20 cellular contexts compared by ENCODE assay signal in the genomic region with DNA sequence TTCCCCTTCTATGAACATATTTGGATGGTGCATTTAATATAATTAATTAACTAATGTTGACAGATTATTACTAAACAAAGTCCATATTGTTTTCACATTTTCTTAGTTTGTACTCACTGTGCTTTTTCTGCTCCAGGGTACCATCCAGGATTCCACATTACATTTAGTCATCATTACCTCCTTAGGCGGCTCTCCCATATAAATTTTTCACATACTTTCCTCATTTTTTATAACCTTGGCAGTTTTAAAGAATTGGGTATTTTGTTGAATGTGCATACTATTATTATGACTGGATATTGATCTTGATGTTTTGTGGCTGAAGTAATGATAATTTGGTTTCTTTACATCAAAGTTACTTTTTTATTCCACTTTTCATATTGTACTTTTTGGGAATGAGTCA.
"Had no signal": no experiment of that assay in that cellular context is flagged by ENCODE, and none has a peak within 500 bp of the region (broad histone marks: within the 10 kb centered on the region; RNA-seq: fewer than 3 reads in every experiment).

No MANE protein-coding gene starts in this region.

- H3K27ac ChIP-seq: coronary artery, esophagus muscularis mucosa, prostate gland, sigmoid colon, stomach, thyroid gland had no signal

- FAIRE-seq: endothelial cell of umbilical vein had no signal

- DNase-seq: dermis blood vessel endothelial cell; effector memory CD4-positive, alpha-beta T cell; hypothalamus; immature natural killer cell; islet precursor cell; naive thymus-derived CD8-positive, alpha-beta T cell; nephron progenitor cell; nucleus accumbens; right cardiac atrium; sigmoid colon; stimulated activated CD4-positive, alpha-beta T cell treated with anti-CD3 and anti-CD28 coated beads, Interleukin-2, amount 100 ng/mL, for 24 hours; stimulated activated CD4-positive, alpha-beta T cell treated with anti-CD3 and anti-CD28 coated beads, Interleukin-4, amount 100 ng/mL, for 24 hours; stimulated activated naive CD4-positive, alpha-beta T cell treated with Interleukin-2 at 50 U/mL for 16 hours; stomach; thyroid gland had no signal

- H3K9me3 ChIP-seq: esophagus muscularis mucosa, prostate gland, sigmoid colon, stomach, thyroid gland had no signal

- H3K27me3 ChIP-seq: esophagus muscularis mucosa, sigmoid colon, stomach, thyroid gland had no signal

- H3K4me1 ChIP-seq: esophagus muscularis mucosa, prostate gland, sigmoid colon, stomach, thyroid gland had no signal

- H3K36me3 ChIP-seq: esophagus muscularis mucosa, prostate gland, sigmoid colon, stomach, thyroid gland had no signal

- ATAC-seq: naive thymus-derived CD8-positive, alpha-beta T cell; right cardiac atrium; stimulated activated effector memory CD8-positive, alpha-beta T cell treated with anti-CD3 and anti-CD28 coated beads, Interleukin-12 subunit alpha, Interleukin-12 subunit beta, amount 100 ng/mL, for 72 hours had no signal

- H3K4me3 ChIP-seq: coronary artery, esophagus muscularis mucosa, prostate gland, sigmoid colon, stomach, thyroid gland had no signal
